In the genomic region with DNA sequence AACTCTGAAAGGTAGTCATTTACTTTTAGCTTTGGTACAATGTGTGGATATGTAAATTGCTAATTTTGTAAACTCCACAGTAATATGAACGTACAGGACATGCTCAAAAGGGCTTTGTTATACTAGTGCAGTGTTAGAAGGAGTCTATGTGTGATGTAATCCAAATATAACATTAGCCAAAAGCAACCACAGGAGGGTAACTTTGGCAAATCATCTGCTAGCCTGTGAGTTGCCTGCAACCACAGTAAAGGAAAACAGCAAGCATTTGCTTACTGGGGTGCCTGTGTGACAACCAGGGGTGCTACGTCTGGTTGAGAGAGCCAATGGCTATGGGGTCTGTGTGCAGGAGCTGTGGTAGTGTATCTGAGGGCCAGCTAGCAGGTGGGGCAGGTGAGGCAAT, we compare ENCODE assay signal across 23 cellular contexts.
DNase-seq lines count a peak whose midpoint lies in the region; ATAC-seq and TF ChIP-seq lines count a peak whose summit lies in the region.
"Had no signal": no experiment of that assay in that cellular context is flagged by ENCODE, and none has a peak within 500 bp of the region (broad histone marks: within the 10 kb centered on the region; RNA-seq: fewer than 3 reads in every experiment).

No MANE protein-coding gene starts in this region.

- H3K36me3 Mint-ChIP-seq in naive thymus-derived CD8-positive, alpha-beta T cell: no peaks in the 10 kb centered on the region
- H3K36me3 Mint-ChIP-seq: mesothelial cell of epicardium, natural killer cell had no signal

- peak; percentile 48 for ATAC-seq in GM21423 (IDR thresholded peaks at IDR 0.05; ENCODE audit: unreplicated experiment)
- ATAC-seq in naive thymus-derived CD8-positive, alpha-beta T cell: no peak
- ATAC-seq in GM21737 (IDR thresholded peaks at IDR 0.05; ENCODE audit: unreplicated experiment): no peak
- ATAC-seq: A549; natural killer cell; stimulated activated naive CD8-positive, alpha-beta T cell treated with anti-CD3 and anti-CD28 coated beads, Interleukin-15, amount 100 ng/mL, for 72 hours had no signal

- H3K4me3 Mint-ChIP-seq in naive thymus-derived CD8-positive, alpha-beta T cell: no peak overlapping the region
- H3K4me3 Mint-ChIP-seq: mesothelial cell of epicardium; natural killer cell; stimulated activated naive CD8-positive, alpha-beta T cell treated with anti-CD3 and anti-CD28 coated beads, Interleukin-15, amount 100 ng/mL, for 72 hours had no signal

- POLR2A ChIA-PET in naive thymus-derived CD8-positive, alpha-beta T cell (lab: Charles Lee): no interaction called here

- TF ChIP-seq CTCF in AG10803 (conservative IDR thresholded peaks at IDR 0.05; ENCODE audit: low read length) (no peak), fibroblast of the aortic adventitia (IDR thresholded peaks at IDR 0.05; ENCODE audit: insufficient read depth, low read length) (no peak)

- H3K4me3 ChIP-seq in AG10803 (ENCODE audit: low read length) (no peak overlapping the region), fibroblast of the aortic adventitia (ENCODE audit: low read depth, low read length) (no peak overlapping the region)
- H3K4me3 ChIP-seq: A549, BLaER1, breast epithelium, coronary artery, right atrium auricular region, SK-N-MC, tibial nerve had no signal

- H3K27ac Mint-ChIP-seq in naive thymus-derived CD8-positive, alpha-beta T cell: no peak overlapping the region
- H3K27ac Mint-ChIP-seq: activated T-helper 2 cell treated with anti-CD3 and anti-CD28 coated beads, Interferon-gamma antibody, Interleukin-2, Interleukin-4, amounts not matched to agents 10 μg/mL and 5 μg/mL and 100 μg/mL, durations not matched to agents 14 hours and 24 hours and 36 hours; mesothelial cell of epicardium; natural killer cell; stimulated activated naive CD8-positive, alpha-beta T cell treated with anti-CD3 and anti-CD28 coated beads, Interleukin-15, amount 100 ng/mL, for 72 hours had no signal

- H3K4me1 Mint-ChIP-seq in naive thymus-derived CD8-positive, alpha-beta T cell: peaks cover 3 to 14% (median 8%) of the 10 kb centered on the region in 4 donors

- no peaks in the 10 kb centered on the region for H3K9me3 Mint-ChIP-seq in naive thymus-derived CD8-positive, alpha-beta T cell
- H3K9me3 Mint-ChIP-seq: activated T-helper 2 cell treated with anti-CD3 and anti-CD28 coated beads, Interferon-gamma antibody, Interleukin-2, Interleukin-4, amounts not matched to agents 10 μg/mL and 5 μg/mL and 100 μg/mL, durations not matched to agents 14 hours and 24 hours and 36 hours; mesothelial cell of epicardium; natural killer cell; stimulated activated naive CD8-positive, alpha-beta T cell treated with anti-CD3 and anti-CD28 coated beads, Interleukin-15, amount 100 ng/mL, for 72 hours had no signal

- DNase-seq in AG10803 (ENCODE audit: low read depth) (peak; percentile 35), NCI-H526 (lab: John Stamatoyannopoulos, UW) (peak; percentile 53 to 61), fibroblast of the aortic adventitia (ENCODE audit: low read depth) (peak; percentile 39)
- no peak for DNase-seq in naive thymus-derived CD8-positive, alpha-beta T cell
- no peak for DNase-seq in effector CD4-positive, alpha-beta T cell
- DNase-seq in stimulated activated CD4-positive, alpha-beta T cell treated with anti-CD3 and anti-CD28 coated beads, Interleukin-4, amount 100 ng/mL, for 4 hours: no peak
- DNase-seq: activated CD4-positive, alpha-beta T cell treated with anti-CD3 and anti-CD28 coated beads, Interleukin-2, amount 50 U/mL, for 4 hours; activated CD8-positive, alpha-beta memory T cell treated with anti-CD3 and anti-CD28 coated beads, Interleukin-2, amount 50 U/mL, for 48 hours; IMR-90; natural killer cell; NCI-H524; stimulated activated naive CD8-positive, alpha-beta T cell treated with anti-CD3 and anti-CD28 coated beads, Interleukin-15, amount 100 ng/mL, for 72 hours had no signal

- peaks cover 0 to 21% (median 8%) of the 10 kb centered on the region in 5 donors for H3K27me3 Mint-ChIP-seq in naive thymus-derived CD8-positive, alpha-beta T cell

Comparison
In these comparisons a context has a peak if more than half of its experiments do, and no peak if none do; other contexts are left out.
1. DNase-seq: peak in AG10803 (single experiment), NCI-H526 (2 of 2) and fibroblast of the aortic adventitia (single experiment); none in naive thymus-derived CD8-positive, alpha-beta T cell (0 of 10), effector CD4-positive, alpha-beta T cell (single experiment) and stimulated activated CD4-positive, alpha-beta T cell treated with anti-CD3 and anti-CD28 coated beads, Interleukin-4, amount 100 ng/mL, for 4 hours (0 of 2).